8 cellular contexts compared by ENCODE assay signal in the genomic region with DNA sequence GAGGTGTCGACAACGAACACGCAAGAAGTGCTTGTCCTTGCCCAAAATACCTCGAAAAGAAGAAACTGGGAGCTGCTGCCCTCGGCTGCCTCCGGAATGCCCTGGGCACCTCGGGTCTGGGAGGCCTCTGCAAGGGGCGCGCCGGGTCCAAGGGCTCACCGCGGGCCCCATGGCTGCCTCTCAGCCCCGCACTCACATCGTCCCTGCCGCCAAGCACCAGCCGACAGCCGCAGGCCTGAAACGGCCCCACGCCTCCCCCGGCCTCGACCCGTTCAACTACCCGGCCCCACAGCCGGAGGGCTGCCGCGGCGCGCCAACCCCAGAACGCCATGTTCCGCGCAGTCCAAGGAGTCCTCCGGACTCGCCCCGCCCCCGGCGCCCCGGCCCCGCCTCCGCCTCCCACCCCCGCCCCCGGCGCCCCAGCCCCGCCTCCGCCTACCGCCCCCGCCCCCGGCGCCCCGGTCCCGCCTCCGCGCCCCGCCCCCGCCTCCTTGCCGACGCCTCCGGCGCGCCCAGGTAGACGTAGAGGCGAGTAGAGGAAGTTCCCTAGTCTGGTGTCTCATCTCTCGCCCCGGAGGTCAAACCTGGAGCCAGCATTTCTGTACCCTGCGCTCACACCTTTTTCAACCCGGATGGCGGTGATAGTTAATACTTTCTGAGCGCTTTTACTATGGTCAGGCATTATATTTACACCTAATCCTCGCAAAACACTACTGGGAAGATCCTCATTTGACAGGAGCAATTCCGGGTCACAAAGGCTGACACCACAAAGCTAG. TPM values are rescaled to one million over a fixed set of nuclear protein-coding genes. Genes with fewer than 3 reads are reported as not detected.
DNase-seq lines count a peak whose midpoint lies in the region; ATAC-seq, FAIRE-seq and TF ChIP-seq lines count a peak whose summit lies in the region.

A gene (minus strand): TSS at position 345 of the 776 bp plus-strand sequence. CDS start 14 bp downstream, at position 331.

- H3K27me3 ChIP-seq in keratinocyte (ENCODE audit: control insufficient read depth, extremely low read depth, insufficient read depth, low read length), result no peaks in the 10 kb centered on the region

- H3K9me3 Mint-ChIP-seq in central memory CD8-positive, alpha-beta T cell, result no peaks in the 10 kb centered on the region

- H3K36me3 Mint-ChIP-seq in central memory CD8-positive, alpha-beta T cell (ENCODE audit: insufficient read depth), result peaks cover 30% of the 10 kb centered on the region

- no peaks in the 10 kb centered on the region for H3K9me3 ChIP-seq in keratinocyte (ENCODE audit: control insufficient read depth, low read depth, low read length)

- H3K27ac ChIP-seq in keratinocyte (ENCODE audit: control insufficient read depth, insufficient read depth, low read length), result peak within 1 kb of the TSS; percentile 99

- H3K4me2 ChIP-seq in keratinocyte (ENCODE audit: control insufficient read depth, extremely low read depth, insufficient read depth, low read depth, low read length), result peak within 1 kb of the TSS; percentile 100

- peak; percentile 57 for ATAC-seq in GM18873 (IDR thresholded peaks at IDR 0.05; ENCODE audit: low FRiP score, unreplicated experiment)
- peak; percentile 71 for ATAC-seq in HG03108 (IDR thresholded peaks at IDR 0.05; ENCODE audit: unreplicated experiment)
- ATAC-seq in activated CD4-positive, CD25-positive, alpha-beta regulatory T cell treated with anti-CD3 and anti-CD28 coated beads, Interleukin-2, amount 50 U/mL, for 24 hours, result peak; percentile 83 to 89
- peak; percentile 90 for ATAC-seq in central memory CD8-positive, alpha-beta T cell (replicated peaks; ENCODE audit: extremely low read depth, poor library complexity, severe bottlenecking)

- peak within 1 kb of the TSS; percentile 92 for H3K9ac ChIP-seq in keratinocyte (ENCODE audit: control insufficient read depth, extremely low read depth, insufficient read depth, low read length)

- H3K4me3 Mint-ChIP-seq in central memory CD8-positive, alpha-beta T cell, result peak within 1 kb of the TSS; percentile 95

- H4K20me1 ChIP-seq in keratinocyte (ENCODE audit: control insufficient read depth, extremely low read depth, insufficient read depth, low read length), result no peaks in the 10 kb centered on the region

- H3K36me3 ChIP-seq in keratinocyte (ENCODE audit: control insufficient read depth in 2 of 2, extremely low read depth in 1 of 2, insufficient read depth in 2 of 2, low read length in 2 of 2), result peaks cover 5 to 9% of the 10 kb centered on the region in 2 experiments

- FAIRE-seq in keratinocyte (lab: Jason Lieb, UNC), result no peak

- no peak for TF ChIP-seq CTCF in keratinocyte (optimal IDR thresholded peaks at IDR 0.05 in 1 of 3, IDR thresholded peaks at IDR 0.05 in 1 of 3, conservative IDR thresholded peaks at IDR 0.05 in 1 of 3; ENCODE audit: extremely low read depth in 1 of 3, insufficient read depth in 2 of 3, low read length in 3 of 3)

- H3K4me3 ChIP-seq in keratinocyte (ENCODE audit: control insufficient read depth in 2 of 3, extremely low read depth in 1 of 3, insufficient read depth in 2 of 3, low read depth in 1 of 3, low read length in 3 of 3), result peak within 1 kb of the TSS; percentile 97 to 99 (median 98)

- peak within 1 kb of the TSS; percentile 91 for H2AFZ ChIP-seq in keratinocyte (ENCODE audit: control insufficient read depth, low read length)

- dilution Hi-C loops in keratinocyte (cut with MboI; ENCODE audit: extremely low pct_ligation_motif_present, low sequenced_read_pairs), result no loop called here

- peaks cover 34% of the 10 kb centered on the region for H3K4me1 Mint-ChIP-seq in central memory CD8-positive, alpha-beta T cell

- peak; percentile 97 for DNase-seq in AG08395 (ENCODE audit: low spot score)
- peak; percentile 92 for DNase-seq in NCI-H2227 treated with DMSO at 0.1 percent for 48 hours (lab: John Stamatoyannopoulos, UW)
- DNase-seq in central memory CD8-positive, alpha-beta T cell (ENCODE audit: low spot score in 2 of 2), result peak; percentile 74 to 82
- DNase-seq in keratinocyte (ENCODE audit: low read depth, low spot score), result no peak
- peak; percentile 66 to 76 for DNase-seq in stimulated activated CD4-positive, alpha-beta T cell treated with anti-CD3 and anti-CD28 coated beads, Interleukin-15, amount 100 ng/mL, for 1 hour (ENCODE audit: low read depth in 1 of 2, low spot score in 1 of 2)

- H3K4me1 ChIP-seq in keratinocyte (ENCODE audit: control insufficient read depth, extremely low read depth, insufficient read depth, low read length), result peaks cover 12% of the 10 kb centered on the region

- peaks cover 49% of the 10 kb centered on the region for H3K79me2 ChIP-seq in keratinocyte (ENCODE audit: control insufficient read depth, insufficient read depth, low read length)

- peak within 1 kb of the TSS; percentile 97 for H3K27ac Mint-ChIP-seq in central memory CD8-positive, alpha-beta T cell (ENCODE audit: low read depth)

- H3K27me3 Mint-ChIP-seq in central memory CD8-positive, alpha-beta T cell, result no peaks in the 10 kb centered on the region

- no peaks in the 10 kb centered on the region for H3K9me1 ChIP-seq in keratinocyte (ENCODE audit: control insufficient read depth, extremely low read depth, insufficient read depth, low read length)

RNA-seq across cellular contexts. Expression of the gene that starts here (rescaled TPM):
- 11.2 to 13.7 TPM (median 12.6 TPM) in 3 replicates for polyA plus RNA-seq in keratinocyte
- polyA plus RNA-seq in keratinocyte (2011; ENCODE audit: low read depth), result 6.5 TPM
- polyA plus RNA-seq in keratinocyte (2011; cell fraction: cytosol; rRNA removed), result 6.5 and 10.6 TPM in 2 replicates
- 45.5 and 45.7 TPM in 2 replicates for polyA plus RNA-seq in keratinocyte (2011; cell fraction: nucleus; rRNA removed)
- polyA plus RNA-seq in keratinocyte (2012; ENCODE audit: low replicate concordance), result 10.8 and 13.8 TPM in 2 replicates
- 9.1 to 15.1 TPM (median 13.0 TPM) in 3 replicates for polyA minus RNA-seq in keratinocyte
- polyA minus RNA-seq in keratinocyte (2011; cell fraction: cytosol; rRNA and poly(A)+ RNA removed), result 7.1 TPM
- 7.7 and 10.3 TPM in 2 replicates for polyA minus RNA-seq in keratinocyte (2011; cell fraction: nucleus; rRNA and poly(A)+ RNA removed)
